ENCODE assay signal across 8 cellular contexts in the genomic region with DNA sequence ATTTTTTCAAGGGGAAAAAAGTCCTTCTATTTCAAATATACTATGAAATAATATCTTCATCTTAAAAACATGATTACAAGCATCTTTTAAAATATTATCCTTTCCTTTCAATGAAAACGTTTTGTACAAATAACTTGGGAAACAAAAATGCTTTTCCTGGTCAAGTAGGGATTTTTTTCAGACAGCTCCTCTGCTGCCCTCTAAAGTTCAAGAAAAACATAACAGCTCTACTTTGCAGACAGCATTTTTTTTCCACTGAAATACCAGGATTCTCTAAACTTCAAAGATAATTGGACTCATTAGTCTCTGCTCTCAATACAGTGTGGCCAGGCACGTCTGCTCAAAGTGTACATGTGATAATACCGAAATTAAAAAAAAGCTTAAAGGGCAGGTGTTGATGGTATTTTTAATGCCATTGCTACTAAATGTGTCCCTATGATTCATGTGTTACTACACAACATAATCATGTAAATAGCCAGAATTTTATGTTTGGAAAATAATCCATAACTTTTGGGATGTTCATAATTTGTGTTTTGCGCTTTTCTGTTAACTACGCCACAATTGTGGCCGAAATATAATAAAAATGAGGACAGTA.
DNase-seq lines count a peak whose midpoint lies in the region; ATAC-seq, FAIRE-seq and TF ChIP-seq lines count a peak whose summit lies in the region.

No MANE protein-coding gene starts in this region.

- no peak for ATAC-seq in GM18502 (IDR thresholded peaks at IDR 0.05; ENCODE audit: poor library complexity, unreplicated experiment)

- intact Hi-C loops in lower leg skin (cut with DNase I; ENCODE audit: low total_unique reads), result no loop called here

- H3K4me3 ChIP-seq in GM12864 (ENCODE audit: low read depth, low read length), result no peak overlapping the region
- H3K4me3 ChIP-seq in choroid plexus epithelial cell (ENCODE audit: low read depth, low read length), result no peak overlapping the region
- H3K4me3 ChIP-seq in osteoblast (ENCODE audit: insufficient read depth, low read length), result no peak overlapping the region
- no peak overlapping the region for H3K4me3 ChIP-seq in lower leg skin (ENCODE audit: low read depth, poor library complexity, severe bottlenecking)

- DNase-seq in GM12864 (ENCODE audit: low read depth) (no peak), NAMALWA (ENCODE audit: low spot score) (peak; percentile 9), choroid plexus epithelial cell (ENCODE audit: low read depth) (peak; percentile 57), osteoblast (ENCODE audit: insufficient read length, low spot score, missing footprints) (no peak), DMS153 treated with DMSO at 0.1 percent for 48 hours (lab: John Stamatoyannopoulos, UW; ENCODE audit: unreplicated experiment) (no peak), urothelium cell line (ENCODE audit: low spot score) (no peak), lower leg skin (ENCODE audit: low spot score in 2 of 2) (no peak)

- H3K27ac ChIP-seq in osteoblast (ENCODE audit: low read depth, low read length), result no peak overlapping the region

- H3K27me3 ChIP-seq in osteoblast (ENCODE audit: insufficient read depth, low read length), result no peaks in the 10 kb centered on the region

- FAIRE-seq in urothelium cell line (lab: Jason Lieb, UNC), result no peak

- no peaks in the 10 kb centered on the region for H4K20me1 ChIP-seq in osteoblast (ENCODE audit: insufficient read depth, low read length)

- TF ChIP-seq CTCF in GM12864 (IDR thresholded peaks at IDR 0.05; ENCODE audit: low read depth, low read length, missing control alignments) (peak; percentile 32), choroid plexus epithelial cell (conservative IDR thresholded peaks at IDR 0.05; ENCODE audit: low read depth, low read length) (peak; percentile 71), osteoblast (IDR thresholded peaks at IDR 0.05; ENCODE audit: extremely low read depth, low read depth, low read length) (peak; percentile 35), lower leg skin (IDR thresholded peaks at IDR 0.05) (no peak)

- no peaks in the 10 kb centered on the region for H3K4me1 ChIP-seq in osteoblast (ENCODE audit: insufficient read depth, low read length)

- TF ChIP-seq POLR2A in lower leg skin (IDR thresholded peaks at IDR 0.05), result no peak

- no peaks in the 10 kb centered on the region for H3K36me3 ChIP-seq in osteoblast (ENCODE audit: insufficient read depth, low read length)

- no peak overlapping the region for H2AFZ ChIP-seq in osteoblast (ENCODE audit: low read length)

- H3K79me2 ChIP-seq in osteoblast (ENCODE audit: insufficient read depth, low read length), result no peaks in the 10 kb centered on the region

- 41 to 42% methylated on average over 6 of the region's 6 CpGs for WGBS in lower leg skin, 2 donors

- H3K9me3 ChIP-seq in osteoblast (ENCODE audit: low read depth, low read length), result no peaks in the 10 kb centered on the region

- H3K4me2 ChIP-seq in osteoblast (ENCODE audit: insufficient read depth, low read length), result no peak overlapping the region

Comparison
In these comparisons a context has a peak if more than half of its experiments do, and no peak if none do; other contexts are left out.
1. DNase-seq: peak in NAMALWA (single experiment) and choroid plexus epithelial cell (single experiment); none in GM12864 (single experiment), osteoblast (single experiment), DMS153 treated with DMSO at 0.1 percent for 48 hours (single experiment), urothelium cell line (single experiment) and lower leg skin (0 of 2).
2. CTCF ChIP-seq: peak in GM12864 (single experiment), choroid plexus epithelial cell (single experiment) and osteoblast (single experiment); none in lower leg skin (0 of 3).